ENCODE assay signal across 22 cellular contexts in the genomic region with DNA sequence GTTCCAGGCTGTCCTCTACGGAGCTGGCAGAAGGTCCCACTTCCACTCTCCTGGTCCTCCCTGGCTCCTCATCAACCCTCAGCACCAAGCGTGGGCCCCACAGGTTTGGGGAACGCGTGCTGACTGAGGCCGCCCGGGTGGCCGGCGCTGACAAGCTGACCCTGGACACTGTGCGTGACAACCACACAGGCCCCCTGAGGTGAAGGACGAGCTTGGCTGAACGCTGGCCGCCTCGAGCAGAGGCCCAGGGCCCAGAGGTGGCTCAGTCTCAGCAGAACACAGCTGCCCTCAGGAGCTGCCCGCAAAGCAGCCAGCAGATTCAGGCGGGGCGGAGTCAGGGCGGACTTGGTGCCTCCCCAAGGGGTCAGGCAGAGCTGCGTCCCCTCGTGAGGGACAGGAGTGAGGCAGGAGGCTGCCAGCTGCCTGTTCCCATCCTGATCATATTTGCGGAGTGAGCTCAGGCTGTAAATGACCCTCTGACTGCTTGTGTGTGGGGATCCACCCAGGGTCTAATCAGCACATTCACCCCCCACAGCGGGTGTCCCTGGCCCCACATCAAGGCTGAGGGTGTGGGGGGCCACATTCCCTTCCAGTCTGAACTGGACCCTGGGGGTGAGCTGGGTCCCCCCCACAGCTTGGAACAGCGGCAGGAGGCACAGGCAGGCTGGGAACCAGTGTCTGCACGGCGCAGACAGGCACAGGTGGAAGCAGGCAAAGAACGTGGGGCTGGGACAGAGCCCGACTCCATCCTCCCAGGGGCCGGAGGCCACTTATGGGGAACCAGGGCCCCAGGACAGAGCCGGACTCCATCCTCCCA.
DNase-seq lines count a peak whose midpoint lies in the region; ATAC-seq and TF ChIP-seq lines count a peak whose summit lies in the region.
"Had no signal": no experiment of that assay in that cellular context is flagged by ENCODE, and none has a peak within 500 bp of the region (broad histone marks: within the 10 kb centered on the region; RNA-seq: fewer than 3 reads in every experiment).

No MANE protein-coding gene starts in this region.

- H3K9ac ChIP-seq in BLaER1 treated with 17β-estradiol and CSF1 and Interleukin-3, amounts not matched to agents 10 nM and 100 nM: no peak overlapping the region

- no peaks in the 10 kb centered on the region for H3K27me3 Mint-ChIP-seq in glutamatergic neuron (ENCODE audit: unreplicated experiment)
- H3K27me3 Mint-ChIP-seq: activated naive CD4-positive, alpha-beta T cell treated with anti-CD3 and anti-CD28 coated beads, Interleukin-2, amount 10 ng/mL, durations not matched to agents 7 days and 5 days had no signal

- H3K27me3 ChIP-seq in BLaER1 treated with 17β-estradiol and CSF1 and Interleukin-3, amounts not matched to agents 10 nM and 100 nM: peaks cover 0 to 22% (median 0%) of the 10 kb centered on the region in 11 experiments; a peak in 10 of 22 replicates
- no peaks in the 10 kb centered on the region for H3K27me3 ChIP-seq in osteoblast (ENCODE audit: insufficient read depth, low read length)
- H3K27me3 ChIP-seq: right lobe of liver had no signal

- H4K20me1 ChIP-seq in BLaER1 treated with 17β-estradiol and CSF1 and Interleukin-3, amounts not matched to agents 10 nM and 100 nM: no peaks in the 10 kb centered on the region
- H4K20me1 ChIP-seq in osteoblast (ENCODE audit: insufficient read depth, low read length): no peaks in the 10 kb centered on the region

- no peaks in the 10 kb centered on the region for H3K79me2 ChIP-seq in osteoblast (ENCODE audit: insufficient read depth, low read length)

- no peaks in the 10 kb centered on the region for H3K36me3 Mint-ChIP-seq in glutamatergic neuron (ENCODE audit: unreplicated experiment)
- H3K36me3 Mint-ChIP-seq: activated naive CD4-positive, alpha-beta T cell treated with anti-CD3 and anti-CD28 coated beads, Interleukin-2, amount 10 ng/mL, durations not matched to agents 7 days and 5 days had no signal

- H3K9me3 Mint-ChIP-seq in glutamatergic neuron (ENCODE audit: unreplicated experiment): peaks cover 4% of the 10 kb centered on the region
- H3K9me3 Mint-ChIP-seq: activated B cell treated with CpG ODN at 0.5 μM for 24 hours; activated naive CD4-positive, alpha-beta T cell treated with anti-CD3 and anti-CD28 coated beads, Interleukin-2, amount 10 ng/mL, durations not matched to agents 7 days and 5 days; activated T-cell treated with anti-CD3 and anti-CD28 coated beads, Interleukin-2, amount 50 U/mL, for 4 hours had no signal

- no peak for ATAC-seq in HG03460 (IDR thresholded peaks at IDR 0.05; ENCODE audit: unreplicated experiment)
- no peak for ATAC-seq in HG03095 (IDR thresholded peaks at IDR 0.05; ENCODE audit: unreplicated experiment)
- ATAC-seq: activated T-cell treated with anti-CD3 and anti-CD28 coated beads, Interleukin-2, amount 50 U/mL, for 4 hours had no signal

- no peak overlapping the region; a peak in 1 of 22 replicates for H3K27ac ChIP-seq in BLaER1 treated with 17β-estradiol and CSF1 and Interleukin-3, amounts not matched to agents 10 nM and 100 nM
- H3K27ac ChIP-seq in HEK293 (ENCODE audit: extremely low read depth, low read depth, low read length): no peak overlapping the region
- H3K27ac ChIP-seq in osteoblast (ENCODE audit: low read depth, low read length): no peak overlapping the region
- H3K27ac ChIP-seq: right lobe of liver had no signal

- CTCF ChIA-PET in HEK293 (lab: Yijun Ruan, JAX): no interaction called here

- POLR2A ChIA-PET in HEK293 (lab: Yijun Ruan, JAX): no interaction called here

- H3K4me1 Mint-ChIP-seq in glutamatergic neuron (ENCODE audit: low read depth, unreplicated experiment): no peaks in the 10 kb centered on the region

- H3K4me3 ChIP-seq in BLaER1 treated with 17β-estradiol and CSF1 and Interleukin-3, amounts not matched to agents 10 nM and 100 nM: no peak overlapping the region
- H3K4me3 ChIP-seq in HEK293 (ENCODE audit: low read depth, low read length): no peak overlapping the region
- no peak overlapping the region for H3K4me3 ChIP-seq in osteoblast (ENCODE audit: insufficient read depth, low read length)
- H3K4me3 ChIP-seq: right lobe of liver had no signal

- no peak overlapping the region for H3K4me3 Mint-ChIP-seq in glutamatergic neuron (ENCODE audit: unreplicated experiment)
- H3K4me3 Mint-ChIP-seq: activated B cell treated with CpG ODN at 0.5 μM for 24 hours; activated naive CD4-positive, alpha-beta T cell treated with anti-CD3 and anti-CD28 coated beads, Interleukin-2, amount 10 ng/mL, durations not matched to agents 7 days and 5 days; activated T-cell treated with anti-CD3 and anti-CD28 coated beads, Interleukin-2, amount 50 U/mL, for 4 hours had no signal

- no peak for TF ChIP-seq CTCF in HEK293 (tag by site-specific recombination; IDR thresholded peaks at IDR 0.05)
- no peak for TF ChIP-seq CTCF in glutamatergic neuron (IDR thresholded peaks at IDR 0.05; ENCODE audit: partially characterized antibody, unreplicated experiment)
- TF ChIP-seq CTCF in osteoblast (IDR thresholded peaks at IDR 0.05; ENCODE audit: extremely low read depth, low read depth, low read length): no peak

- peak overlapping the region; percentile 78 for H3K27ac Mint-ChIP-seq in glutamatergic neuron (ENCODE audit: unreplicated experiment)
- H3K27ac Mint-ChIP-seq: activated B cell treated with CpG ODN at 0.5 μM for 24 hours; activated naive CD4-positive, alpha-beta T cell treated with anti-CD3 and anti-CD28 coated beads, Interleukin-2, amount 10 ng/mL, durations not matched to agents 7 days and 5 days had no signal

- H3K4me1 ChIP-seq in BLaER1 treated with 17β-estradiol and CSF1 and Interleukin-3, amounts not matched to agents 10 nM and 100 nM: peaks cover 50 to 73% (median 65%) of the 10 kb centered on the region in 10 experiments
- H3K4me1 ChIP-seq in HEK293 (ENCODE audit: control insufficient read depth, insufficient read depth, low read length) (no peaks in the 10 kb centered on the region), osteoblast (ENCODE audit: insufficient read depth, low read length) (no peaks in the 10 kb centered on the region)
- H3K4me1 ChIP-seq: right lobe of liver had no signal

- H2AFZ ChIP-seq in osteoblast (ENCODE audit: low read length): no peak overlapping the region

- peak overlapping the region in 8 of 11 experiments; percentile 63 to 86 (median 72); a peak in 11 of 22 replicates for H3K4me2 ChIP-seq in BLaER1 treated with 17β-estradiol and CSF1 and Interleukin-3, amounts not matched to agents 10 nM and 100 nM
- H3K4me2 ChIP-seq in osteoblast (ENCODE audit: insufficient read depth, low read length): no peak overlapping the region

- H3K9me3 ChIP-seq in BLaER1 treated with 17β-estradiol and CSF1 and Interleukin-3, amounts not matched to agents 10 nM and 100 nM (replicated peaks in 1 of 11): no peaks in the 10 kb centered on the region
- H3K9me3 ChIP-seq in HEK293 (ENCODE audit: control insufficient read depth, insufficient read depth, low read depth, low read length): no peaks in the 10 kb centered on the region
- no peaks in the 10 kb centered on the region for H3K9me3 ChIP-seq in osteoblast (ENCODE audit: low read depth, low read length)
- H3K9me3 ChIP-seq: right lobe of liver had no signal

- DNase-seq in glutamatergic neuron: peak; percentile 83
- DNase-seq in osteoblast (ENCODE audit: insufficient read length, low spot score, missing footprints): peak; percentile 52
- no peak for DNase-seq in activated effector memory CD4-positive, alpha-beta T cell treated with anti-CD3 and anti-CD28 coated beads, Interleukin-2, amount 50 U/mL, for 16 hours
- DNase-seq in COLO829 (ENCODE audit: low spot score): no peak
- DNase-seq: ACHN; activated B cell treated with CpG ODN at 0.5 μM for 24 hours; activated T-cell treated with anti-CD3 and anti-CD28 coated beads, Interleukin-2, amount 50 U/mL, for 4 hours; amygdala; C1 segment of cervical spinal cord; Calu3; central memory CD4-positive, alpha-beta T cell; Kasumi-1; NCI-H1694 treated with DMSO at 0.1 percent for 48 hours; NCI-H2171 treated with DMSO at 0.1 percent for 48 hours; NCI-H526 treated with DMSO at 0.1 percent for 48 hours; T-helper 9 cell had no signal

- no peaks in the 10 kb centered on the region for H3K36me3 ChIP-seq in BLaER1 treated with 17β-estradiol and CSF1 and Interleukin-3, amounts not matched to agents 10 nM and 100 nM
- H3K36me3 ChIP-seq in HEK293 (ENCODE audit: control insufficient read depth in 2 of 2, insufficient read depth in 1 of 2, low read length in 2 of 2) (no peaks in the 10 kb centered on the region), osteoblast (ENCODE audit: insufficient read depth, low read length) (no peaks in the 10 kb centered on the region)
- H3K36me3 ChIP-seq: right lobe of liver had no signal

TF ChIP-seq in HEK293, 187 proteins besides CTCF, POLR2A, EP300 and RAD21:
- no peak for TF ChIP-seq ZNF785 (tag by site-specific recombination; IDR thresholded peaks at IDR 0.05)
- TF ChIP-seq ZSCAN5A (tag by site-specific recombination; IDR thresholded peaks at IDR 0.05): no peak
- no peak for TF ChIP-seq ZBTB48 (tag by site-specific recombination; IDR thresholded peaks at IDR 0.05)
- peak; percentile 100 for TF ChIP-seq GLIS1 (tag by site-specific recombination; IDR thresholded peaks at IDR 0.05)
- no peak for TF ChIP-seq YY2 (tag by site-specific recombination; IDR thresholded peaks at IDR 0.05)
- peak; percentile 48 for TF ChIP-seq GLIS2 (tag by site-specific recombination; IDR thresholded peaks at IDR 0.05)
- peak; percentile 79 for TF ChIP-seq ZIC2 (tag by site-specific recombination; IDR thresholded peaks at IDR 0.05)

Comparison
In these comparisons a context has a peak if more than half of its experiments do, and no peak if none do; other contexts are left out.
1. DNase-seq: peak in glutamatergic neuron (single experiment) and osteoblast (single experiment); none in activated effector memory CD4-positive, alpha-beta T cell treated with anti-CD3 and anti-CD28 coated beads, Interleukin-2, amount 50 U/mL, for 16 hours (single experiment) and COLO829 (single experiment).